Comparison of ENCODE assay signal across 8 cellular contexts in the genomic region with DNA sequence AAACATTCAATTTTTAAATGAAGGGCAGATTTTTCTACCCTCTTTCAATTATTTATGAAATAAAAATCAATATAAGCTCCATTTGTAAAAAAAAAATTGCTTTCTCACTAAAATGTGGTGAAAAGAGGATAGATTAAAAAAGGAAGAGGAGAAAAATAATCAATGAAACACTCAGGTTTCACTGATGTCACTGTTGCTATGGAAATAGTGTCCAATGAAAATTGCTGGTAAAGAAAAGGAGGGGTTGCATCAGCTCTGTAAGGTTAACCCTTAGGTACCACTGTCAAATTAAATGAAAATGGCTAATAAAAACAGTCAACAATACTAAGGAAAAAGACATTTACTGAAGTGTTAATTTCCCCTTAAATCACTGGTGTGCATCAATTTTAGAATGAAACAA.
DNase-seq lines count a peak whose midpoint lies in the region; ATAC-seq and TF ChIP-seq lines count a peak whose summit lies in the region.

No MANE protein-coding gene starts in this region.

- no peaks in the 10 kb centered on the region for H3K9me3 ChIP-seq in GM23248 (ENCODE audit: low read depth)

- DNase-seq in Ammon's horn (ENCODE audit: low spot score) (peak; percentile 77), GM23248 (peak; percentile 78), NCI-H524 treated with DMSO at 0.1 percent for 48 hours (lab: John Stamatoyannopoulos, UW) (peak; percentile 9), cardiac fibroblast (ENCODE audit: low read depth in 2 of 2) (peak; percentile 71 to 78), kidney glomerular epithelial cell (lab: John Stamatoyannopoulos, UW) (peak; percentile 36)
- no peak for DNase-seq in stimulated activated CD8-positive, alpha-beta memory T cell treated with anti-CD3 and anti-CD28 coated beads, Interleukin-4, amount 100 ng/mL, for 48 hours

- ATAC-seq in GM21825 (IDR thresholded peaks at IDR 0.05; ENCODE audit: unreplicated experiment), result no peak
- no peak for ATAC-seq in GM18505 (IDR thresholded peaks at IDR 0.05; ENCODE audit: unreplicated experiment)

- H3K4me3 ChIP-seq in GM23248 (peak overlapping the region; percentile 60), cardiac fibroblast (replicated peaks in 1 of 2; ENCODE audit: low read depth in 2 of 2, low read length in 2 of 2) (peak overlapping the region in 1 of 2 donors; percentile 9)

- H3K9ac ChIP-seq in GM23248, result peak overlapping the region; percentile 52

- no peak for TF ChIP-seq POLR2A in GM18505 (IDR thresholded peaks at IDR 0.05; ENCODE audit: borderline replicate concordance, extremely low read depth, insufficient read depth, insufficient read length)

- H3F3A ChIP-seq in GM23248 (ENCODE audit: insufficient read depth), result 0 out of 2 replicates have a peak, but pooled peaks cover 4% of the 10 kb centered on the region

- H2AFZ ChIP-seq in GM23248, result peak overlapping the region; percentile 40

- in situ Hi-C loops in GM23248 (cut with MboI), result no loop called here

- peaks cover 23% of the 10 kb centered on the region for H3K4me1 ChIP-seq in GM23248 (ENCODE audit: insufficient read depth)

- no peaks in the 10 kb centered on the region for H4K20me1 ChIP-seq in GM23248 (ENCODE audit: insufficient read depth)

- peak overlapping the region; percentile 71 for H3K4me2 ChIP-seq in GM23248 (ENCODE audit: unreplicated experiment)

- H3K9me2 ChIP-seq in GM23248 (ENCODE audit: insufficient read depth), result no peaks in the 10 kb centered on the region

- no peaks in the 10 kb centered on the region for H3K79me2 ChIP-seq in GM23248 (ENCODE audit: insufficient read depth)

- H3K36me3 ChIP-seq in GM23248 (ENCODE audit: low read depth), result 0 out of 2 replicates have a peak, but pooled peaks cover 6% of the 10 kb centered on the region

- peak overlapping the region; percentile 22 for H3K27ac ChIP-seq in GM23248

- TF ChIP-seq CTCF in cardiac fibroblast (IDR thresholded peaks at IDR 0.05; ENCODE audit: low read depth, low read length), result no peak

- H3K27me3 ChIP-seq in GM23248 (replicated peaks; ENCODE audit: insufficient read depth), result no peaks in the 10 kb centered on the region
